ENCODE assay signal across 12 cellular contexts in genomic region chr15:99443056-99443756, GRCh38.
A peak's percentile ranks its signal among the peaks of the same experiment; 100 is the strongest.
DNase-seq lines count a peak whose midpoint lies in the region; ATAC-seq, FAIRE-seq and TF ChIP-seq lines count a peak whose summit lies in the region.
"Had no signal": no experiment of that assay in that cellular context is flagged by ENCODE, and none has a peak within 500 bp of the region (broad histone marks: within the 10 kb centered on the region; RNA-seq: fewer than 3 reads in every experiment).

No MANE protein-coding gene starts in this region.

- no peak for FAIRE-seq in keratinocyte (lab: Jason Lieb, UNC)
- FAIRE-seq: pancreas had no signal

- TF ChIP-seq CTCF in GM10248 (IDR thresholded peaks at IDR 0.05; ENCODE audit: control extremely low read depth, extremely low read depth, low read depth, missing control alignments) (no peak), activated B cell treated with CpG ODN at 0.5 μM for 24 hours (IDR thresholded peaks at IDR 0.05) (no peak), keratinocyte (optimal IDR thresholded peaks at IDR 0.05 in 1 of 3, IDR thresholded peaks at IDR 0.05 in 1 of 3, conservative IDR thresholded peaks at IDR 0.05 in 1 of 3; ENCODE audit: extremely low read depth in 1 of 3, insufficient read depth in 2 of 3, low read length in 3 of 3) (no peak)

- DNase-seq in GM10248 (ENCODE audit: extremely low spot score) (peak; percentile 8), activated B cell treated with CpG ODN at 0.5 μM for 24 hours (peak; percentile 10), keratinocyte (ENCODE audit: low read depth, low spot score) (no peak), 8988T (no peak), iPS-NIHi7 (ENCODE audit: extremely low spot score) (no peak)
- DNase-seq: MM.1S, NCI-H345 had no signal

- H3K27ac Mint-ChIP-seq in activated B cell treated with CpG ODN at 0.5 μM for 24 hours: no peak overlapping the region

- H3K4me1 Mint-ChIP-seq in activated B cell treated with CpG ODN at 0.5 μM for 24 hours: peaks cover 44% of the 10 kb centered on the region

- no peaks in the 10 kb centered on the region for H4K20me1 ChIP-seq in keratinocyte (ENCODE audit: control insufficient read depth, extremely low read depth, insufficient read depth, low read length)

- intact Hi-C loops in activated B cell treated with CpG ODN at 0.5 μM for 24 hours (cut with micrococcal nuclease): loop anchor here (2.0 to 5.0 kb wide), 3 partner anchors 34 to 124 kb away; partner anchors contain the start of gene MEF2A

- no peaks in the 10 kb centered on the region for H3K36me3 Mint-ChIP-seq in activated B cell treated with CpG ODN at 0.5 μM for 24 hours (ENCODE audit: low read depth)

- peak overlapping the region; percentile 80 for H3K4me2 ChIP-seq in keratinocyte (ENCODE audit: control insufficient read depth, extremely low read depth, insufficient read depth, low read depth, low read length)

- H3K36me3 ChIP-seq in keratinocyte (ENCODE audit: control insufficient read depth in 2 of 2, extremely low read depth in 1 of 2, insufficient read depth in 2 of 2, low read length in 2 of 2) (no peaks in the 10 kb centered on the region), skeletal muscle tissue (ENCODE audit: control insufficient read depth in 3 of 3, insufficient read depth in 3 of 3, low read length in 3 of 3) (no peaks in the 10 kb centered on the region)
- H3K36me3 ChIP-seq: HAP-1, pancreas had no signal

- no peaks in the 10 kb centered on the region for H3K9me1 ChIP-seq in keratinocyte (ENCODE audit: control insufficient read depth, extremely low read depth, insufficient read depth, low read length)

- dilution Hi-C loops in keratinocyte (cut with MboI; ENCODE audit: extremely low pct_ligation_motif_present, low sequenced_read_pairs): no loop called here

- H3K4me1 ChIP-seq in keratinocyte (ENCODE audit: control insufficient read depth, extremely low read depth, insufficient read depth, low read length) (peaks cover 15% of the 10 kb centered on the region), skeletal muscle tissue (ENCODE audit: control insufficient read depth in 3 of 3, insufficient read depth in 3 of 3, low read length in 3 of 3) (peaks cover 40 to 55% (median 52%) of the 10 kb centered on the region in 3 donors)

- H3K9me3 Mint-ChIP-seq in activated B cell treated with CpG ODN at 0.5 μM for 24 hours: no peaks in the 10 kb centered on the region

- H3K27me3 ChIP-seq in keratinocyte (ENCODE audit: control insufficient read depth, extremely low read depth, insufficient read depth, low read length) (peaks cover 2% of the 10 kb centered on the region), skeletal muscle tissue (ENCODE audit: control insufficient read depth in 3 of 3, insufficient read depth in 3 of 3, low read length in 3 of 3) (no peaks in the 10 kb centered on the region)
- H3K27me3 ChIP-seq: pancreas had no signal

- no peak overlapping the region for H2AFZ ChIP-seq in keratinocyte (ENCODE audit: control insufficient read depth, low read length)

- no peak overlapping the region for H3K27ac ChIP-seq in keratinocyte (ENCODE audit: control insufficient read depth, insufficient read depth, low read length)
- H3K27ac ChIP-seq in skeletal muscle tissue (ENCODE audit: low read depth, low read length): peak overlapping the region; percentile 65
- H3K27ac ChIP-seq: pancreas had no signal

- ATAC-seq in activated B cell treated with CpG ODN at 0.5 μM for 24 hours (ENCODE audit: low read depth) (peak; percentile 4), HG03460 (IDR thresholded peaks at IDR 0.05; ENCODE audit: unreplicated experiment) (no peak), GM21423 (IDR thresholded peaks at IDR 0.05; ENCODE audit: unreplicated experiment) (no peak)

- peak overlapping the region; percentile 53 for H3K4me3 Mint-ChIP-seq in activated B cell treated with CpG ODN at 0.5 μM for 24 hours

- CTCF ChIA-PET in GM10248 (lab: Yijun Ruan, JAX) (interaction anchor here (0.9 kb wide), 1 partner anchor 261 kb away, joined by 4 read pairs; no protein-coding TSS in a partner anchor), activated B cell treated with CpG ODN at 0.5 μM for 24 hours (lab: Charles Lee) (no interaction called here)

- no peaks in the 10 kb centered on the region for H3K27me3 Mint-ChIP-seq in activated B cell treated with CpG ODN at 0.5 μM for 24 hours

- H3K79me2 ChIP-seq in keratinocyte (ENCODE audit: control insufficient read depth, insufficient read depth, low read length): no peaks in the 10 kb centered on the region

- H3K9ac ChIP-seq in keratinocyte (ENCODE audit: control insufficient read depth, extremely low read depth, insufficient read depth, low read length) (no peak overlapping the region), skeletal muscle tissue (ENCODE audit: low read depth in 1 of 3, low read length in 3 of 3) (peak overlapping the region in 2 of 3 donors; percentile 10 to 29)

- H3K4me3 ChIP-seq in keratinocyte (ENCODE audit: control insufficient read depth in 2 of 3, extremely low read depth in 1 of 3, insufficient read depth in 2 of 3, low read depth in 1 of 3, low read length in 3 of 3) (no peak overlapping the region), skeletal muscle tissue (ENCODE audit: low read length in 3 of 3) (peak overlapping the region; percentile 41 to 62 (median 56))
- H3K4me3 ChIP-seq: HAP-1, pancreas had no signal

- H3K9me3 ChIP-seq in keratinocyte (ENCODE audit: control insufficient read depth, low read depth, low read length) (no peaks in the 10 kb centered on the region), skeletal muscle tissue (ENCODE audit: control insufficient read depth in 3 of 3, low read length in 3 of 3) (no peaks in the 10 kb centered on the region)
- H3K9me3 ChIP-seq: HAP-1, pancreas had no signal

- POLR2A ChIA-PET in GM10248 (lab: Yijun Ruan, JAX): no interaction called here
- POLR2A ChIA-PET in activated B cell treated with CpG ODN at 0.5 μM for 24 hours (lab: Charles Lee): interaction anchor here (1.0 to 1.4 kb wide), 5 partner anchors 10 to 121 kb away, joined by 3 to 6 read pairs (median 3); no protein-coding TSS in a partner anchor

Comparison
In these comparisons a context has a peak if more than half of its experiments do, and no peak if none do; other contexts are left out.
1. DNase-seq: peak in GM10248 (single experiment) and activated B cell treated with CpG ODN at 0.5 μM for 24 hours (single experiment); none in keratinocyte (single experiment), 8988T (single experiment) and iPS-NIHi7 (single experiment).
2. H3K4me3 ChIP-seq: peak in skeletal muscle tissue (3 of 3); none in keratinocyte (0 of 3).